In the genomic region with DNA sequence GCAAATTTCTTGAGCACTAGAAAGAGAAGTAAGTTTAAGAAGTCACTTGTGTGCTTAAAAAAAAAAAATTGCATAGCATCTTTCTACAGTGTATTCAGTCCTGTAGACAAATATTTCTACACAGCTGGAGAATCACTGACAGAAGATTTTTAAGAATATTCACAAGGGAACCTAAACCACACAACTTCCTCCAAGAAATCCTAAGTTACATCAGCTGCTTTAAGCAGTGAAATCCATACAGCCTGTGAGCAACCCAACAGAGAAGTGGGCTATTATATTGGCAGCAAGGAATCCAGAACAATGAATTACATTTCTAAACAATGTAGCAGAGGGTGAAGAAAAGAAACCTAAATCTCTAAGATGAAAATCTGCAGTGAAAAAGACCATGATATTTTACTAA, we compare ENCODE assay signal across 10 cellular contexts. TPM values are rescaled to one million over a fixed set of nuclear protein-coding genes. Genes with fewer than 3 reads are reported as not detected.
A peak's percentile ranks its signal among the peaks of the same experiment; 100 is the strongest.
DNase-seq lines count a peak whose midpoint lies in the region; ATAC-seq and TF ChIP-seq lines count a peak whose summit lies in the region.
"Had no signal": no experiment of that assay in that cellular context is flagged by ENCODE, and none has a peak within 500 bp of the region (broad histone marks: within the 10 kb centered on the region; RNA-seq: fewer than 3 reads in every experiment).

No MANE protein-coding gene starts in this region.

- no peak for TF ChIP-seq RAD21 in SK-N-SH (IDR thresholded peaks at IDR 0.05; ENCODE audit: low read length)

- in situ Hi-C loops in astrocyte of the spinal cord (cut with HindIII; ENCODE audit: low sequenced_read_pairs): no loop called here

- peak overlapping the region; percentile 40; the same call in 1 of the 2 replicates for H3K4me2 ChIP-seq in SK-N-SH

- TF ChIP-seq POLR2A in erythroblast (IDR thresholded peaks at IDR 0.05; ENCODE audit: low read length): no peak

- H3K36me3 ChIP-seq in SK-N-SH (replicated peaks in 1 of 2; ENCODE audit: control insufficient read depth in 1 of 2, insufficient read depth in 2 of 2, low read length in 1 of 2): no peaks in the 10 kb centered on the region
- no peaks in the 10 kb centered on the region for H3K36me3 ChIP-seq in left lung
- no peaks in the 10 kb centered on the region for H3K36me3 ChIP-seq in thymus (ENCODE audit: control insufficient read depth, insufficient read depth)

- H3K27me3 ChIP-seq in SK-N-SH (ENCODE audit: insufficient read depth) (no peaks in the 10 kb centered on the region), left lung (no peaks in the 10 kb centered on the region), thymus (ENCODE audit: control insufficient read depth, insufficient read depth) (no peaks in the 10 kb centered on the region)

- TF ChIP-seq CTCF in SK-N-SH (IDR thresholded peaks at IDR 0.05) (no peak), astrocyte of the spinal cord (IDR thresholded peaks at IDR 0.05; ENCODE audit: low read depth, low read length) (no peak), left lung (IDR thresholded peaks at IDR 0.05) (no peak)

- H3K9ac ChIP-seq in SK-N-SH: peak overlapping the region; percentile 22; the same call in 1 of the 2 replicates

- ATAC-seq in SK-N-SH treated with all-trans-retinoic acid at 6 μM for 48 hours (no peak), left lung (no peak)

- peaks cover 13% of the 10 kb centered on the region; the same call in 1 of the 2 replicates for H3K79me2 ChIP-seq in SK-N-SH (ENCODE audit: insufficient read depth)

- H4K20me1 ChIP-seq in SK-N-SH (ENCODE audit: insufficient read depth): no peaks in the 10 kb centered on the region

- DNase-seq in SK-N-SH (no peak), astrocyte of the spinal cord (ENCODE audit: low read depth, low spot score) (peak; percentile 80), left lung (no peak), erythroblast (lab: John Stamatoyannopoulos, UW) (no peak), islet precursor cell (no peak), T-helper 9 cell (no peak)
- DNase-seq: central memory CD4-positive, alpha-beta T cell; NCI-H1694 treated with DMSO at 0.1 percent for 48 hours had no signal

- H2AFZ ChIP-seq in SK-N-SH (ENCODE audit: low read depth): no peak overlapping the region; the same call in 1 of the 2 replicates

- POLR2A ChIA-PET in SK-N-SH (lab: Yijun Ruan, JAX): no interaction called here

- no peaks in the 10 kb centered on the region for H3K9me2 ChIP-seq in SK-N-SH

- H3K4me1 ChIP-seq in SK-N-SH (ENCODE audit: control insufficient read depth in 1 of 2, insufficient read depth in 2 of 2, low read depth in 1 of 2, low read length in 1 of 2) (peaks cover 11 to 43% of the 10 kb centered on the region in 2 experiments; a peak in 2 of 4 replicates), left lung (peaks cover 11 to 53% of the 10 kb centered on the region in 2 donors), thymus (ENCODE audit: control insufficient read depth, insufficient read depth, low read length) (peaks cover 49% of the 10 kb centered on the region)

- H3K9me3 ChIP-seq in SK-N-SH: no peaks in the 10 kb centered on the region
- no peaks in the 10 kb centered on the region for H3K9me3 ChIP-seq in left lung
- H3K9me3 ChIP-seq in thymus (ENCODE audit: control insufficient read depth): no peaks in the 10 kb centered on the region

- TF ChIP-seq EP300 in SK-N-SH (IDR thresholded peaks at IDR 0.05; ENCODE audit: borderline replicate concordance in 1 of 2, low read depth in 1 of 2, low read length in 1 of 2): no peak

- H3F3A ChIP-seq in SK-N-SH (replicated peaks; ENCODE audit: insufficient read depth): peaks cover 11% of the 10 kb centered on the region

- H3K4me3 ChIP-seq in SK-N-SH (ENCODE audit: low read depth in 2 of 2, low read length in 1 of 2) (no peak overlapping the region), astrocyte of the spinal cord (ENCODE audit: low read depth, low read length) (peak overlapping the region; percentile 55), left lung (peak overlapping the region in 1 of 2 donors; percentile 43), thymus (ENCODE audit: low read length) (peak overlapping the region; percentile 49)

- intact Hi-C loops in left lung (cut with DNase I): no loop called here

- H3K27ac ChIP-seq in SK-N-SH (ENCODE audit: low read depth in 2 of 2, low read length in 1 of 2) (peak overlapping the region in 1 of 2 experiments; percentile 74; a peak in 2 of 4 replicates), left lung (peak overlapping the region; percentile 37 to 69), thymus (ENCODE audit: low read depth) (peak overlapping the region; percentile 68)

- CTCF ChIA-PET in SK-N-SH (lab: Yijun Ruan, JAX): interaction anchor here (1.7 kb wide), 1 partner anchor 58 kb away, joined by 3 read pairs; no protein-coding TSS in a partner anchor

TF ChIP-seq in SK-N-SH, 30 proteins besides CTCF, POLR2A, EP300 and RAD21 (continues in another document):
- TF ChIP-seq, protein P1, sequence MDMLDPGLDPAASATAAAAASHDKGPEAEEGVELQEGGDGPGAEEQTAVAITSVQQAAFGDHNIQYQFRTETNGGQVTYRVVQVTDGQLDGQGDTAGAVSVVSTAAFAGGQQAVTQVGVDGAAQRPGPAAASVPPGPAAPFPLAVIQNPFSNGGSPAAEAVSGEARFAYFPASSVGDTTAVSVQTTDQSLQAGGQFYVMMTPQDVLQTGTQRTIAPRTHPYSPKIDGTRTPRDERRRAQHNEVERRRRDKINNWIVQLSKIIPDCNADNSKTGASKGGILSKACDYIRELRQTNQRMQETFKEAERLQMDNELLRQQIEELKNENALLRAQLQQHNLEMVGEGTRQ (IDR thresholded peaks at IDR 0.05; ENCODE audit: borderline replicate concordance, low read depth, low read length): no peak
- no peak for TF ChIP-seq ELF1 (IDR thresholded peaks at IDR 0.05)
- no peak for TF ChIP-seq YY1 (IDR thresholded peaks at IDR 0.05; ENCODE audit: low read depth)
- no peak for TF ChIP-seq POLR2AphosphoS5 (IDR thresholded peaks at IDR 0.05; ENCODE audit: low read depth, low read length)
- no peak for TF ChIP-seq NFIC (IDR thresholded peaks at IDR 0.05; ENCODE audit: borderline replicate concordance)
- TF ChIP-seq GATA2 (CRISPR knock-in tag; IDR thresholded peaks at IDR 0.05): no peak
- TF ChIP-seq, protein P2, sequence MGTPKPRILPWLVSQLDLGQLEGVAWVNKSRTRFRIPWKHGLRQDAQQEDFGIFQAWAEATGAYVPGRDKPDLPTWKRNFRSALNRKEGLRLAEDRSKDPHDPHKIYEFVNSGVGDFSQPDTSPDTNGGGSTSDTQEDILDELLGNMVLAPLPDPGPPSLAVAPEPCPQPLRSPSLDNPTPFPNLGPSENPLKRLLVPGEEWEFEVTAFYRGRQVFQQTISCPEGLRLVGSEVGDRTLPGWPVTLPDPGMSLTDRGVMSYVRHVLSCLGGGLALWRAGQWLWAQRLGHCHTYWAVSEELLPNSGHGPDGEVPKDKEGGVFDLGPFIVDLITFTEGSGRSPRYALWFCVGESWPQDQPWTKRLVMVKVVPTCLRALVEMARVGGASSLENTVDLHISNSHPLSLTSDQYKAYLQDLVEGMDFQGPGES (IDR thresholded peaks at IDR 0.05; ENCODE audit: low read depth, low read length): no peak
- no peak for TF ChIP-seq JUND (IDR thresholded peaks at IDR 0.05)
- TF ChIP-seq TEAD4 (IDR thresholded peaks at IDR 0.05; ENCODE audit: borderline replicate concordance, insufficient read depth): no peak
- no peak for TF ChIP-seq RXRA (IDR thresholded peaks at IDR 0.05; ENCODE audit: borderline replicate concordance, low read depth)

TF ChIP-seq in SK-N-SH treated with all-trans-retinoic acid at 6 μM for 48 hours, 23 proteins besides CTCF, POLR2A, EP300 and RAD21 (continues in another document):
- TF ChIP-seq ZFP3 (CRISPR knock-in tag; IDR thresholded peaks at IDR 0.05) (no peak), ZNF565 (CRISPR knock-in tag; conservative IDR thresholded peaks at IDR 0.05; ENCODE audit: low read depth) (no peak), ZFP30 (CRISPR knock-in tag; IDR thresholded peaks at IDR 0.05) (no peak), GLIS3 (CRISPR knock-in tag; IDR thresholded peaks at IDR 0.05) (no peak), TOX (CRISPR knock-in tag; IDR thresholded peaks at IDR 0.05; ENCODE audit: borderline replicate concordance) (no peak), ARNTL (CRISPR knock-in tag; IDR thresholded peaks at IDR 0.05; ENCODE audit: borderline replicate concordance, low read depth) (no peak), RARB (CRISPR knock-in tag; IDR thresholded peaks at IDR 0.05) (no peak), BACH2 (CRISPR knock-in tag; IDR thresholded peaks at IDR 0.05; ENCODE audit: borderline replicate concordance) (no peak), SNAI2 (CRISPR knock-in tag; IDR thresholded peaks at IDR 0.05) (no peak), OSR1 (CRISPR knock-in tag; IDR thresholded peaks at IDR 0.05) (no peak)
- TF ChIP-seq, protein P3, sequence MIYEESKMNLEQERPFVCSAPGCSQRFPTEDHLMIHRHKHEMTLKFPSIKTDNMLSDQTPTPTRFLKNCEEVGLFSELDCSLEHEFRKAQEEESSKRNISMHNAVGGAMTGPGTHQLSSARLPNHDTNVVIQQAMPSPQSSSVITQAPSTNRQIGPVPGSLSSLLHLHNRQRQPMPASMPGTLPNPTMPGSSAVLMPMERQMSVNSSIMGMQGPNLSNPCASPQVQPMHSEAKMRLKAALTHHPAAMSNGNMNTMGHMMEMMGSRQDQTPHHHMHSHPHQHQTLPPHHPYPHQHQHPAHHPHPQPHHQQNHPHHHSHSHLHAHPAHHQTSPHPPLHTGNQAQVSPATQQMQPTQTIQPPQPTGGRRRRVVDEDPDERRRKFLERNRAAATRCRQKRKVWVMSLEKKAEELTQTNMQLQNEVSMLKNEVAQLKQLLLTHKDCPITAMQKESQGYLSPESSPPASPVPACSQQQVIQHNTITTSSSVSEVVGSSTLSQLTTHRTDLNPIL (CRISPR knock-in tag; IDR thresholded peaks at IDR 0.05; ENCODE audit: low read depth): no peak

RNA-seq across cellular contexts. Expression of a gene that starts 1.5 kb away (rescaled TPM):
- 16.6 and 17.9 TPM in 2 replicates for polyA plus RNA-seq in SK-N-SH (2012; rRNA removed)
- 14.3 and 14.9 TPM in 2 replicates for polyA plus RNA-seq in SK-N-SH (2012; cell fraction: cytosol; rRNA removed)
- 18.5 and 22.2 TPM in 2 replicates for polyA plus RNA-seq in SK-N-SH (2012; cell fraction: nucleus; rRNA removed)
- 100 to 1,000 TPM; 110 to 158 TPM for total RNA-seq in left lung
- polyA plus RNA-seq in thymus: 34.0 TPM

Comparison
In these comparisons a context has a peak if more than half of its experiments do, and no peak if none do; other contexts are left out.
1. H3K4me3 ChIP-seq: peak in astrocyte of the spinal cord (single experiment) and thymus (single experiment); none in SK-N-SH (0 of 2).